Comparison of ENCODE assay signal across 15 cellular contexts in genomic region chr14:61638595-61639391, GRCh38.
"Had no signal": no experiment of that assay in that cellular context is flagged by ENCODE, and none has a peak within 500 bp of the region (broad histone marks: within the 10 kb centered on the region; RNA-seq: fewer than 3 reads in every experiment).

No MANE protein-coding gene starts in this region.

- H3K27me3 Mint-ChIP-seq: activated CD4-positive, alpha-beta memory T cell treated with anti-CD3 and anti-CD28 coated beads, Interleukin-2, amount 10 ng/mL, durations not matched to agents 7 days and 5 days; activated CD4-positive, alpha-beta T cell treated with anti-CD3 and anti-CD28 coated beads for 36 hours; activated T-cell treated with anti-CD3 and anti-CD28 coated beads, Interleukin-2, amount 50 U/mL, for 24 hours had no signal

- H3K27ac ChIP-seq: cardiac muscle cell, coronary artery, esophagus muscularis mucosa, lower lobe of right lung, psoas muscle, right lobe of liver, stomach, testis had no signal

- H3K36me3 ChIP-seq: cardiac muscle cell, esophagus muscularis mucosa, lower lobe of right lung, right lobe of liver, stomach had no signal

- H3K4me3 Mint-ChIP-seq: activated CD4-positive, alpha-beta memory T cell treated with anti-CD3 and anti-CD28 coated beads, Interleukin-2, amount 10 ng/mL, durations not matched to agents 7 days and 5 days; activated CD4-positive, alpha-beta T cell treated with anti-CD3 and anti-CD28 coated beads for 36 hours; activated T-cell treated with anti-CD3 and anti-CD28 coated beads, Interleukin-2, amount 50 U/mL, for 24 hours; neural crest cell; T-helper 1 cell treated with Interleukin-12 subunit alpha and Interleukin-12 subunit beta and Interleukin-4 antibody, amounts not matched to agents 30 μg/mL and 1 μg/mL, for 36 hours had no signal

- H3K9me3 Mint-ChIP-seq: neural crest cell; T-helper 1 cell treated with Interleukin-12 subunit alpha and Interleukin-12 subunit beta and Interleukin-4 antibody, amounts not matched to agents 30 μg/mL and 1 μg/mL, for 36 hours had no signal

- H3K4me3 ChIP-seq: cardiac muscle cell, coronary artery, esophagus muscularis mucosa, lower lobe of right lung, psoas muscle, right lobe of liver, stomach, testis had no signal

- H3K27ac Mint-ChIP-seq: activated CD4-positive, alpha-beta memory T cell treated with anti-CD3 and anti-CD28 coated beads, Interleukin-2, amount 10 ng/mL, durations not matched to agents 7 days and 5 days; activated T-cell treated with anti-CD3 and anti-CD28 coated beads, Interleukin-2, amount 50 U/mL, for 24 hours; T-helper 1 cell treated with Interleukin-12 subunit alpha and Interleukin-12 subunit beta and Interleukin-4 antibody, amounts not matched to agents 30 μg/mL and 1 μg/mL, for 36 hours had no signal

- H3K4me1 Mint-ChIP-seq: neural crest cell had no signal

- ATAC-seq: activated CD4-positive, alpha-beta T cell treated with anti-CD3 and anti-CD28 coated beads for 36 hours; lower lobe of right lung; psoas muscle; right lobe of liver had no signal

- H3K27me3 ChIP-seq: cardiac muscle cell, esophagus muscularis mucosa, right lobe of liver, stomach, testis had no signal

- DNase-seq: activated CD4-positive, alpha-beta memory T cell treated with anti-CD3 and anti-CD28 coated beads, Interleukin-2, amount 10 ng/mL, durations not matched to agents 7 days and 5 days; activated CD4-positive, alpha-beta T cell treated with anti-CD3 and anti-CD28 coated beads for 36 hours; activated naive CD4-positive, alpha-beta T cell treated with anti-CD3 and anti-CD28 coated beads, Interleukin-2, amount 50 U/mL, for 16 hours; activated T-cell treated with anti-CD3 and anti-CD28 coated beads, Interleukin-2, amount 50 U/mL, for 24 hours; foreskin melanocyte; lower lobe of right lung; psoas muscle; right lobe of liver; stomach; testis had no signal

- H3K4me1 ChIP-seq: lower lobe of right lung, right lobe of liver, testis had no signal

- H3K9me3 ChIP-seq: esophagus muscularis mucosa, lower lobe of right lung, psoas muscle, right lobe of liver, stomach, testis had no signal
